ENCODE assay signal across 1 cellular context in the genomic region with DNA sequence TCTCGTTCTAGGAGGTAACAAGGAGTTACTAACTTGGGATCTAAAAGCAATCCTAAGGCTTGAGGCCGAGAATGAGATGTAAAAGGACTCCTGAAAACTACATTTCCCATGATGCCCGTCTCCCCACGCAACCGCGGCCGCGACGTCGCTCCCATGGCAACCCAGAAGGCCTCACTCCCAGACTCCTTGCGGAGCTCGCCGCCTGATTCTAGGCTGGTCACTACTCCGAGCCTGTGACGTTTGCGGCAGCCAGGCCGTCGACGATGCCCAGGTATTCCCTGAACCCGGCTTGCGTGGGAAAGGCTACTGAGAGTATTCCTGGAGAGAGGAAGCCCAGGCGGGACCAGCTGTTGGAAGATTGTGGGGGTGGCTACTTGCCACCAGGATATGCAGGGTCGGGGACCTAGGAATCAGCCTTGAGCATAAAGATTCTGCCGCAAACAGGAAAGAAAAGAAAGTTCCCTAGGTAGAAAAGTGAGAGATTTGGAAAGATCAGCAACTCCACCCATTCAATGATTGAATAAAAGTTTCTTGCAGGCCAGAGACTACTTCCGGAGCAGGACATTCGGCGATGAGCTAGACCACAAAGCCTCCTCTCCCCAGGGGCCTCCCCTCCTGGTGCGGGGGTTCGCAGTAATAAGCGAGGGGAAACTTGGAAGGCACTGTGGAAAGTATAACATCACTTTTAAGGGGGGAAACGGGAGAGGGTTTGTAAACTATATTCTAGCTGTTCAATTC.
TF ChIP-seq lines count a peak whose summit lies in the region.

A gene (plus strand): TSS at position 164 of the 738 bp plus-strand sequence. CDS start 100 bp downstream, at position 264.

TF ChIP-seq in GM12878, 131 proteins besides CTCF, POLR2A, EP300 and RAD21 (continued from another document):
- TF ChIP-seq, protein P1, sequence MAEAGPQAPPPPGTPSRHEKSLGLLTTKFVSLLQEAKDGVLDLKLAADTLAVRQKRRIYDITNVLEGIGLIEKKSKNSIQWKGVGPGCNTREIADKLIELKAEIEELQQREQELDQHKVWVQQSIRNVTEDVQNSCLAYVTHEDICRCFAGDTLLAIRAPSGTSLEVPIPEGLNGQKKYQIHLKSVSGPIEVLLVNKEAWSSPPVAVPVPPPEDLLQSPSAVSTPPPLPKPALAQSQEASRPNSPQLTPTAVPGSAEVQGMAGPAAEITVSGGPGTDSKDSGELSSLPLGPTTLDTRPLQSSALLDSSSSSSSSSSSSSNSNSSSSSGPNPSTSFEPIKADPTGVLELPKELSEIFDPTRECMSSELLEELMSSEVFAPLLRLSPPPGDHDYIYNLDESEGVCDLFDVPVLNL (IDR thresholded peaks at IDR 0.05; ENCODE audit: low read depth, low read length) = no peak
- TF ChIP-seq MXI1 (IDR thresholded peaks at IDR 0.05; ENCODE audit: low read depth, low read length) (peak; percentile 98), MEF2A (IDR thresholded peaks at IDR 0.05; ENCODE audit: insufficient read depth, low read depth, low read length) (no peak), RB1 (IDR thresholded peaks at IDR 0.05; ENCODE audit: borderline replicate concordance) (peak; percentile 94), ZNF207 (IDR thresholded peaks at IDR 0.05; ENCODE audit: borderline replicate concordance) (peak; percentile 84)
- TF ChIP-seq, protein P2, sequence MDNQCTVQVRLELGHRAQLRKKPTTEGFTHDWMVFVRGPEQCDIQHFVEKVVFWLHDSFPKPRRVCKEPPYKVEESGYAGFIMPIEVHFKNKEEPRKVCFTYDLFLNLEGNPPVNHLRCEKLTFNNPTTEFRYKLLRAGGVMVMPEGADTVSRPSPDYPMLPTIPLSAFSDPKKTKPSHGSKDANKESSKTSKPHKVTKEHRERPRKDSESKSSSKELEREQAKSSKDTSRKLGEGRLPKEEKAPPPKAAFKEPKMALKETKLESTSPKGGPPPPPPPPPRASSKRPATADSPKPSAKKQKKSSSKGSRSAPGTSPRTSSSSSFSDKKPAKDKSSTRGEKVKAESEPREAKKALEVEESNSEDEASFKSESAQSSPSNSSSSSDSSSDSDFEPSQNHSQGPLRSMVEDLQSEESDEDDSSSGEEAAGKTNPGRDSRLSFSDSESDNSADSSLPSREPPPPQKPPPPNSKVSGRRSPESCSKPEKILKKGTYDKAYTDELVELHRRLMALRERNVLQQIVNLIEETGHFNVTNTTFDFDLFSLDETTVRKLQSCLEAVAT (IDR thresholded peaks at IDR 0.05) = 0 out of 2 replicates have a peak, but pooled peaks have one; percentile 59
- TF ChIP-seq, protein P3, sequence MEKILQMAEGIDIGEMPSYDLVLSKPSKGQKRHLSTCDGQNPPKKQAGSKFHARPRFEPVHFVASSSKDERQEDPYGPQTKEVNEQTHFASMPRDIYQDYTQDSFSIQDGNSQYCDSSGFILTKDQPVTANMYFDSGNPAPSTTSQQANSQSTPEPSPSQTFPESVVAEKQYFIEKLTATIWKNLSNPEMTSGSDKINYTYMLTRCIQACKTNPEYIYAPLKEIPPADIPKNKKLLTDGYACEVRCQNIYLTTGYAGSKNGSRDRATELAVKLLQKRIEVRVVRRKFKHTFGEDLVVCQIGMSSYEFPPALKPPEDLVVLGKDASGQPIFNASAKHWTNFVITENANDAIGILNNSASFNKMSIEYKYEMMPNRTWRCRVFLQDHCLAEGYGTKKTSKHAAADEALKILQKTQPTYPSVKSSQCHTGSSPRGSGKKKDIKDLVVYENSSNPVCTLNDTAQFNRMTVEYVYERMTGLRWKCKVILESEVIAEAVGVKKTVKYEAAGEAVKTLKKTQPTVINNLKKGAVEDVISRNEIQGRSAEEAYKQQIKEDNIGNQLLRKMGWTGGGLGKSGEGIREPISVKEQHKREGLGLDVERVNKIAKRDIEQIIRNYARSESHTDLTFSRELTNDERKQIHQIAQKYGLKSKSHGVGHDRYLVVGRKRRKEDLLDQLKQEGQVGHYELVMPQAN (conservative IDR thresholded peaks at IDR 0.05) = peak; percentile 93
- TF ChIP-seq, protein P4, sequence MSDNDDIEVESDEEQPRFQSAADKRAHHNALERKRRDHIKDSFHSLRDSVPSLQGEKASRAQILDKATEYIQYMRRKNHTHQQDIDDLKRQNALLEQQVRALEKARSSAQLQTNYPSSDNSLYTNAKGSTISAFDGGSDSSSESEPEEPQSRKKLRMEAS (IDR thresholded peaks at IDR 0.05; ENCODE audit: low read depth, low read length) = no peak
